Comparison of ENCODE assay signal across 19 cellular contexts in the genomic region with DNA sequence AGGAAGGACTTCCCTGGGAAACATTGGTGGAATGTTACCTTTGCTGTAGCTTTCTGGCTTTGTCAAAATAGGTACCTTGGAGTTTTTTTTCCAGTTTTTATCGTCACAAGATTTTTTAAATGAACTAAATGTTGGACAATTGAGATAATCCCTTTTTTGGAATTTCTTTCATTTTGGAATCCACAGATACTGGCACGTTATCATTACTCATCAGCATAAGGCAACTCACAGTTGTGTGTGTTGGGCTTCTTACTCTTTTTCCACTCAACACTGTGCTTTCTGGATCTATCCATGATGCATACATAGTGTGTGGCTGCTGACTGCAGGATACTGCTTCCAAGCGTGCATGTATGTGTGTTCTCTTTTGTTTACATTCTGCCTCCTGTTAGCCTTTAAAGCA.
DNase-seq lines count a peak whose midpoint lies in the region; ATAC-seq and TF ChIP-seq lines count a peak whose summit lies in the region.
"Had no signal": no experiment of that assay in that cellular context is flagged by ENCODE, and none has a peak within 500 bp of the region (broad histone marks: within the 10 kb centered on the region; RNA-seq: fewer than 3 reads in every experiment).

No MANE protein-coding gene starts in this region.

- peak overlapping the region; percentile 50 for H3K27ac ChIP-seq in colonic mucosa
- H3K27ac ChIP-seq in sigmoid colon: peak overlapping the region in 3 of 4 donors; percentile 57 to 73 (median 72)
- peak overlapping the region; percentile 53 to 54 for H3K27ac ChIP-seq in uterus
- no peak overlapping the region for H3K27ac ChIP-seq in hepatocyte
- H3K27ac ChIP-seq: PC-9 had no signal

- no peak for TF ChIP-seq EP300 in sigmoid colon (IDR thresholded peaks at IDR 0.05)

- no peaks in the 10 kb centered on the region for H3K9me3 Mint-ChIP-seq in activated naive CD4-positive, alpha-beta T cell treated with anti-CD3 and anti-CD28 coated beads, Interleukin-2, amount 50 U/mL, for 72 hours

- TF ChIP-seq POLR2A in sigmoid colon (IDR thresholded peaks at IDR 0.05) (no peak), uterus (IDR thresholded peaks at IDR 0.05) (no peak)

- DNase-seq in LHCN-M2 (ENCODE audit: low read depth): peak; percentile 32
- DNase-seq in colonic mucosa: no peak
- no peak for DNase-seq in sigmoid colon
- DNase-seq in uterus: no peak
- no peak for DNase-seq in hepatocyte (ENCODE audit: low spot score)
- no peak for DNase-seq in activated naive CD4-positive, alpha-beta T cell treated with anti-CD3 and anti-CD28 coated beads, Interleukin-2, amount 50 U/mL, for 72 hours (ENCODE audit: low spot score in 2 of 2)
- DNase-seq: ACHN, DND-41, H9, Kasumi-1, MM.1S, NCI-H1092, NCI-H1436 treated with DMSO at 0.1 percent for 48 hours, NCI-H2029, NCI-H2171, NCI-H526, PC-9 had no signal

- H3K9me3 ChIP-seq in colonic mucosa: no peaks in the 10 kb centered on the region
- H3K9me3 ChIP-seq in sigmoid colon: no peaks in the 10 kb centered on the region
- no peaks in the 10 kb centered on the region for H3K9me3 ChIP-seq in uterus
- H3K9me3 ChIP-seq in hepatocyte (ENCODE audit: low read depth): no peaks in the 10 kb centered on the region

- no peak overlapping the region for H3K27ac Mint-ChIP-seq in activated naive CD4-positive, alpha-beta T cell treated with anti-CD3 and anti-CD28 coated beads, Interleukin-2, amount 50 U/mL, for 72 hours
- H3K27ac Mint-ChIP-seq: CD14-positive monocyte, H9 had no signal

- ATAC-seq in GM19328 (IDR thresholded peaks at IDR 0.05; ENCODE audit: unreplicated experiment): no peak
- no peak for ATAC-seq in activated naive CD4-positive, alpha-beta T cell treated with anti-CD3 and anti-CD28 coated beads, Interleukin-2, amount 50 U/mL, for 72 hours

- WGBS in sigmoid colon, 2 donors: 55 to 68% methylated on average over 3 of the region's 3 CpGs
- WGBS in hepatocyte (ENCODE audit: low lambda C conversion rate, missing lambda C conversion rate): 54% methylated on average over 3 of the region's 3 CpGs

- no peak overlapping the region for H3K9ac ChIP-seq in colonic mucosa (ENCODE audit: low read depth in 2 of 2, low read length in 2 of 2)

- no peaks in the 10 kb centered on the region for H3K4me1 ChIP-seq in colonic mucosa
- peaks cover 0 to 18% (median 8%) of the 10 kb centered on the region in 4 donors for H3K4me1 ChIP-seq in sigmoid colon
- H3K4me1 ChIP-seq in uterus: no peaks in the 10 kb centered on the region
- H3K4me1 ChIP-seq in hepatocyte (ENCODE audit: insufficient read depth): no peaks in the 10 kb centered on the region

- intact Hi-C loops in colonic mucosa (cut with DNase I) (no loop called here), sigmoid colon (cut with DNase I) (no loop called here), uterus (cut with DNase I; ENCODE audit: low total_unique reads) (no loop called here)

- H2AFZ ChIP-seq in hepatocyte: no peak overlapping the region
- H2AFZ ChIP-seq: PC-9 had no signal

- no peaks in the 10 kb centered on the region for H3K36me3 Mint-ChIP-seq in activated naive CD4-positive, alpha-beta T cell treated with anti-CD3 and anti-CD28 coated beads, Interleukin-2, amount 50 U/mL, for 72 hours
- H3K36me3 Mint-ChIP-seq: CD14-positive monocyte had no signal

- H3K4me2 ChIP-seq in hepatocyte: no peak overlapping the region
- H3K4me2 ChIP-seq: PC-9 had no signal

- no peaks in the 10 kb centered on the region for H3K9me2 ChIP-seq in hepatocyte (replicated peaks; ENCODE audit: insufficient read depth)

- TF ChIP-seq CTCF in colonic mucosa (IDR thresholded peaks at IDR 0.05): no peak
- TF ChIP-seq CTCF in sigmoid colon (IDR thresholded peaks at IDR 0.05): no peak
- TF ChIP-seq CTCF in uterus (IDR thresholded peaks at IDR 0.05): no peak
- TF ChIP-seq CTCF in hepatocyte (IDR thresholded peaks at IDR 0.05; ENCODE audit: poor library complexity): no peak

- H3K27me3 ChIP-seq in colonic mucosa: no peaks in the 10 kb centered on the region
- H3K27me3 ChIP-seq in sigmoid colon: no peaks in the 10 kb centered on the region
- H3K27me3 ChIP-seq in uterus: no peaks in the 10 kb centered on the region
- H3K27me3 ChIP-seq in hepatocyte: no peaks in the 10 kb centered on the region

- H3K4me3 ChIP-seq in colonic mucosa (no peak overlapping the region), sigmoid colon (no peak overlapping the region), uterus (no peak overlapping the region), hepatocyte (no peak overlapping the region)
- H3K4me3 ChIP-seq: PC-9 had no signal

- no peaks in the 10 kb centered on the region for H3K79me2 ChIP-seq in hepatocyte

- H4K20me1 ChIP-seq in hepatocyte (ENCODE audit: insufficient read depth, poor library complexity, severe bottlenecking): no peaks in the 10 kb centered on the region

- H3K36me3 ChIP-seq in colonic mucosa: no peaks in the 10 kb centered on the region
- H3K36me3 ChIP-seq in sigmoid colon: no peaks in the 10 kb centered on the region
- H3K36me3 ChIP-seq in uterus: no peaks in the 10 kb centered on the region
- H3K36me3 ChIP-seq in hepatocyte (replicated peaks; ENCODE audit: insufficient read depth, low read depth): no peaks in the 10 kb centered on the region
